10 cellular contexts compared by ENCODE assay signal in genomic region chr11:131760191-131760951, GRCh38.
A peak's percentile ranks its signal among the peaks of the same experiment; 100 is the strongest.
DNase-seq lines count a peak whose midpoint lies in the region; TF ChIP-seq lines count a peak whose summit lies in the region.
"Had no signal": no experiment of that assay in that cellular context is flagged by ENCODE, and none has a peak within 500 bp of the region (broad histone marks: within the 10 kb centered on the region; RNA-seq: fewer than 3 reads in every experiment).

No MANE protein-coding gene starts in this region.

- DNase-seq in H7 = peak; percentile 56
- DNase-seq in adipocyte (ENCODE audit: low read depth) = peak; percentile 77
- peak; percentile 27 for DNase-seq in glutamatergic neuron
- DNase-seq in skeletal muscle cell (ENCODE audit: low read depth) = peak; percentile 84
- DNase-seq in HPDE6-E6E7 (ENCODE audit: extremely low spot score) = no peak
- no peak for DNase-seq in activated CD4-positive, CD25-positive, alpha-beta regulatory T cell (lab: John Stamatoyannopoulos, UW)
- no peak for DNase-seq in NCI-H774 (lab: John Stamatoyannopoulos, UW)
- DNase-seq: activated CD4-positive, alpha-beta T cell treated with anti-CD3 and anti-CD28 coated beads, Interleukin-2, amount 50 U/mL, for 48 hours; NCI-H187 treated with DMSO at 0.1 percent for 48 hours had no signal

- peak overlapping the region; percentile 31 for H3K9ac ChIP-seq in adipocyte (ENCODE audit: low read length)

- H3K4me3 ChIP-seq in H7 (ENCODE audit: insufficient read depth, low read depth, low read length) = no peak overlapping the region
- peak overlapping the region; percentile 60 for H3K4me3 ChIP-seq in adipocyte (ENCODE audit: low read length)
- H3K4me3 ChIP-seq in skeletal muscle cell (ENCODE audit: low read depth, low read length) = peak overlapping the region; percentile 23

- no peak overlapping the region for H3K27ac Mint-ChIP-seq in glutamatergic neuron (ENCODE audit: unreplicated experiment)
- H3K27ac Mint-ChIP-seq: activated naive CD8-positive, alpha-beta T cell had no signal

- H3K36me3 ChIP-seq in H7 (replicated peaks; ENCODE audit: control insufficient read depth, insufficient read depth, low read length) (no peaks in the 10 kb centered on the region), adipocyte (ENCODE audit: control insufficient read depth, insufficient read depth, low read length, severe bottlenecking) (no peaks in the 10 kb centered on the region)

- no peaks in the 10 kb centered on the region for H3K9me3 ChIP-seq in adipocyte (ENCODE audit: control insufficient read depth, low read length)

- no peak overlapping the region for H3K4me3 Mint-ChIP-seq in glutamatergic neuron (ENCODE audit: unreplicated experiment)
- H3K4me3 Mint-ChIP-seq: activated naive CD8-positive, alpha-beta T cell had no signal

- no peaks in the 10 kb centered on the region for H3K9me3 Mint-ChIP-seq in glutamatergic neuron (ENCODE audit: unreplicated experiment)

- no peaks in the 10 kb centered on the region for H3K36me3 Mint-ChIP-seq in glutamatergic neuron (ENCODE audit: unreplicated experiment)
- H3K36me3 Mint-ChIP-seq: activated naive CD8-positive, alpha-beta T cell had no signal

- peaks cover 15% of the 10 kb centered on the region for H3K4me1 ChIP-seq in adipocyte (ENCODE audit: control insufficient read depth, insufficient read depth, low read length)

- H3K27me3 ChIP-seq in H7 (ENCODE audit: control insufficient read depth, insufficient read depth, low read length) (no peaks in the 10 kb centered on the region), adipocyte (replicated peaks; ENCODE audit: control insufficient read depth, insufficient read depth, low read length) (no peaks in the 10 kb centered on the region)

- peaks cover 7% of the 10 kb centered on the region for H3K4me1 Mint-ChIP-seq in glutamatergic neuron (ENCODE audit: low read depth, unreplicated experiment)

- no peak for TF ChIP-seq CTCF in glutamatergic neuron (IDR thresholded peaks at IDR 0.05; ENCODE audit: partially characterized antibody, unreplicated experiment)

- H3K27me3 Mint-ChIP-seq in glutamatergic neuron (ENCODE audit: unreplicated experiment) = no peaks in the 10 kb centered on the region
- H3K27me3 Mint-ChIP-seq: activated naive CD8-positive, alpha-beta T cell had no signal

Comparison
In these comparisons a context has a peak if more than half of its experiments do, and no peak if none do; other contexts are left out.
1. DNase-seq: peak in H7 (single experiment), adipocyte (single experiment), glutamatergic neuron (single experiment) and skeletal muscle cell (single experiment); none in HPDE6-E6E7 (single experiment), activated CD4-positive, CD25-positive, alpha-beta regulatory T cell (0 of 4) and NCI-H774 (single experiment).